Comparison of ENCODE assay signal across 7 cellular contexts in genomic region chr19:13195678-13196077, GRCh38. TPM values are rescaled to one million over a fixed set of nuclear protein-coding genes. Genes with fewer than 3 reads are reported as not detected.
DNase-seq lines count a peak whose midpoint lies in the region; ATAC-seq and TF ChIP-seq lines count a peak whose summit lies in the region.

No MANE protein-coding gene starts in this region.

- CTCF ChIA-PET in WTC11 (lab: Charles Lee): interaction anchor here (0.6 to 4.0 kb wide), 73 partner anchors 9 to 536 kb away, joined by 3 to 86 read pairs (median 6); partner anchors contain the start of genes IER2, NACC1 and STX10

- H3K36me3 Mint-ChIP-seq in IgD-negative memory B cell (no peaks in the 10 kb centered on the region), WTC11 (no peaks in the 10 kb centered on the region)

- H3K27me3 Mint-ChIP-seq in IgD-negative memory B cell: no peaks in the 10 kb centered on the region
- no peaks in the 10 kb centered on the region for H3K27me3 Mint-ChIP-seq in WTC11 (ENCODE audit: low read depth)

- POLR2A ChIA-PET in WTC11 (lab: Charles Lee): interaction anchor here (0.8 to 2.2 kb wide), 9 partner anchors 28 to 51 kb away, joined by 3 to 18 read pairs (median 8); no protein-coding TSS in a partner anchor

- peak; percentile 87 for DNase-seq in WTC11 (ENCODE audit: low spot score)
- peak; percentile 22 for DNase-seq in glomerular visceral epithelial cell (ENCODE audit: extremely low spot score)
- peak; percentile 22 for DNase-seq in stimulated activated CD8-positive, alpha-beta memory T cell treated with anti-CD3 and anti-CD28 coated beads, Interleukin-4, amount 100 ng/mL, for 24 hours (ENCODE audit: low read depth)
- DNase-seq in middle frontal gyrus (ENCODE audit: extremely low spot score, low spot score): no peak

- H3K4me1 Mint-ChIP-seq in IgD-negative memory B cell: peaks cover 6 to 19% (median 16%) of the 10 kb centered on the region in 3 donors
- no peaks in the 10 kb centered on the region for H3K4me1 Mint-ChIP-seq in WTC11

- H3K27ac Mint-ChIP-seq in IgD-negative memory B cell (peak overlapping the region; percentile 41 to 97 (median 93)), WTC11 (no peak overlapping the region)

- H3K4me3 Mint-ChIP-seq in IgD-negative memory B cell: peak overlapping the region; percentile 4 to 81 (median 60)
- no peak overlapping the region for H3K4me3 Mint-ChIP-seq in WTC11

- H3K9me3 Mint-ChIP-seq in IgD-negative memory B cell: no peaks in the 10 kb centered on the region
- no peaks in the 10 kb centered on the region for H3K9me3 Mint-ChIP-seq in WTC11

- peak; percentile 97 for ATAC-seq in WTC11
- ATAC-seq in GM18520 (IDR thresholded peaks at IDR 0.05; ENCODE audit: unreplicated experiment): no peak
- no peak for ATAC-seq in HG03280 (IDR thresholded peaks at IDR 0.05; ENCODE audit: unreplicated experiment)

- TF ChIP-seq CTCF in WTC11 (IDR thresholded peaks at IDR 0.05): peak; percentile 71

TF ChIP-seq in WTC11, 78 proteins besides CTCF, POLR2A, EP300 and RAD21:
- TF ChIP-seq ZNF425 (CRISPR knock-in tag; conservative IDR thresholded peaks at IDR 0.05): no peak
- TF ChIP-seq RELA (CRISPR knock-in tag; IDR thresholded peaks at IDR 0.05; ENCODE audit: borderline replicate concordance): no peak
- no peak for TF ChIP-seq ZNF512 (CRISPR knock-in tag; IDR thresholded peaks at IDR 0.05; ENCODE audit: borderline replicate concordance)
- TF ChIP-seq TEAD1 (CRISPR knock-in tag; IDR thresholded peaks at IDR 0.05): no peak

RNA-seq across cellular contexts. Expression of gene IER2, which starts 45.5 kb away (rescaled TPM):
- 350 TPM for polyA plus RNA-seq in IgD-negative memory B cell
- total RNA-seq in WTC11 (2021): 138 to 154 TPM (median 150 TPM) in 3 replicates

RNA-seq across cellular contexts. Expression of gene STX10, which starts 45.5 kb away (rescaled TPM):
- polyA plus RNA-seq in IgD-negative memory B cell: 52.8 TPM
- 53.7 to 56.9 TPM (median 54.6 TPM) in 3 replicates for total RNA-seq in WTC11 (2021)
